In the genomic region with DNA sequence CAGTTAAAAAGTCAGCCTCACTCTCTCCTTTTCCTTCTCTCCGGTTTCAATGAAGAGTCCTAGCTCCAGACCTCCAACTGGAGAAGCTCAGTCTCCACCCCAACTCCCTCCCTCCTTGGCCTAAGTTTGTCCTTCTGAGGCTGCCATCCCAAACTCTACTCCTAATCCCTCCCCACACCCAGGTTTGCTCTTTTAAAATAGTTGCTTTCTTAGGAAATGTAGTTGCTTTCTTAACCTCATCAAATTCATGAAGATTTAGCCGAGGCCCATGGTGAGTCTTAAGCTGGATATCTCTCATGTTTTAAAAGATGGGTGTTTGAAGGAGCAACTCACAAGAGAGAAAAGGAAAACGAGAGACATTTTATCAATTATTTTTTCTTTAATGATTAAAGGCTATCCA, we compare ENCODE assay signal across 1 cellular context.
TF ChIP-seq lines count a peak whose summit lies in the region.

No MANE protein-coding gene starts in this region.

TF ChIP-seq in HepG2, 621 proteins besides CTCF, POLR2A, EP300 and RAD21 (continued from another document and continues in another):
- TF ChIP-seq, protein P1, sequence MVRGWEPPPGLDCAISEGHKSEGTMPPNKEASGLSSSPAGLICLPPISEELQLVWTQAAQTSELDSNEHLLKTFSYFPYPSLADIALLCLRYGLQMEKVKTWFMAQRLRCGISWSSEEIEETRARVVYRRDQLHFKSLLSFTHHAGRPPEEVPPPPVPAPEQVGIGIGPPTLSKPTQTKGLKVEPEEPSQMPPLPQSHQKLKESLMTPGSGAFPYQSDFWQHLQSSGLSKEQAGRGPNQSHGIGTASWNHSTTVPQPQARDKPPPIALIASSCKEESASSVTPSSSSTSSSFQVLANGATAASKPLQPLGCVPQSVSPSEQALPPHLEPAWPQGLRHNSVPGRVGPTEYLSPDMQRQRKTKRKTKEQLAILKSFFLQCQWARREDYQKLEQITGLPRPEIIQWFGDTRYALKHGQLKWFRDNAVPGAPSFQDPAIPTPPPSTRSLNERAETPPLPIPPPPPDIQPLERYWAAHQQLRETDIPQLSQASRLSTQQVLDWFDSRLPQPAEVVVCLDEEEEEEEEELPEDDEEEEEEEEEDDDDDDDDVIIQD (CRISPR knock-in tag; IDR thresholded peaks at IDR 0.05; ENCODE audit: low read depth), result 0 out of 2 replicates have a peak, but pooled peaks have one; percentile 58
- TF ChIP-seq ZNF790 (CRISPR knock-in tag; IDR thresholded peaks at IDR 0.05; ENCODE audit: borderline replicate concordance) (no peak), ISX (CRISPR knock-in tag; conservative IDR thresholded peaks at IDR 0.05) (no peak), XRCC5 (optimal IDR thresholded peaks at IDR 0.05; ENCODE audit: low read length) (no peak), KLF16 (CRISPR knock-in tag; IDR thresholded peaks at IDR 0.05) (peak in 1 of 2 experiments; percentile 50; a peak in 2 of 4 replicates), KDM5A (IDR thresholded peaks at IDR 0.05; ENCODE audit: borderline replicate concordance, low read length) (peak; percentile 83; the same call in 1 of the 2 replicates), ZSCAN21 (CRISPR knock-in tag; IDR thresholded peaks at IDR 0.05; ENCODE audit: borderline replicate concordance) (no peak), MAZ (IDR thresholded peaks at IDR 0.05; ENCODE audit: borderline replicate concordance, low read depth, low read length) (peak; percentile 85), MAZ (CRISPR knock-in tag; IDR thresholded peaks at IDR 0.05; ENCODE audit: low read depth) (no peak), ZNF552 (CRISPR knock-in tag; IDR thresholded peaks at IDR 0.05; ENCODE audit: borderline replicate concordance) (no peak), SALL1 (CRISPR knock-in tag; IDR thresholded peaks at IDR 0.05) (no peak), MXD4 (CRISPR knock-in tag; IDR thresholded peaks at IDR 0.05) (0 out of 2 replicates have a peak, but pooled peaks have one; percentile 74), ZNF335 (CRISPR knock-in tag; IDR thresholded peaks at IDR 0.05) (no peak), SMC3 (IDR thresholded peaks at IDR 0.05; ENCODE audit: low read length) (no peak), ZNF644 (CRISPR knock-in tag; IDR thresholded peaks at IDR 0.05; ENCODE audit: low read depth) (peak; percentile 51), ZBTB8A (CRISPR knock-in tag; IDR thresholded peaks at IDR 0.05; ENCODE audit: borderline replicate concordance, low read depth) (no peak), POLR2G (IDR thresholded peaks at IDR 0.05; ENCODE audit: low read depth, low read length) (peak; percentile 67), IKZF1 (IDR thresholded peaks at IDR 0.05) (no peak), SP140L (CRISPR knock-in tag; IDR thresholded peaks at IDR 0.05; ENCODE audit: borderline replicate concordance) (peak; percentile 46; the same call in 1 of the 2 replicates), TARDBP (CRISPR knock-in tag; IDR thresholded peaks at IDR 0.05) (0 out of 2 replicates have a peak, but pooled peaks have one; percentile 51), SOX5 (CRISPR knock-in tag; IDR thresholded peaks at IDR 0.05; ENCODE audit: borderline replicate concordance) (peak; percentile 14; the same call in 1 of the 2 replicates), PITX1 (CRISPR knock-in tag; IDR thresholded peaks at IDR 0.05) (peak; percentile 87; the same call in 1 of the 2 replicates), ZNF761 (CRISPR knock-in tag; conservative IDR thresholded peaks at IDR 0.05) (0 out of 2 replicates have a peak, but pooled peaks have one; percentile 51), ZNF570 (CRISPR knock-in tag; IDR thresholded peaks at IDR 0.05; ENCODE audit: borderline replicate concordance) (no peak), CAMTA2 (CRISPR knock-in tag; IDR thresholded peaks at IDR 0.05; ENCODE audit: borderline replicate concordance) (no peak)
- TF ChIP-seq, protein P2, sequence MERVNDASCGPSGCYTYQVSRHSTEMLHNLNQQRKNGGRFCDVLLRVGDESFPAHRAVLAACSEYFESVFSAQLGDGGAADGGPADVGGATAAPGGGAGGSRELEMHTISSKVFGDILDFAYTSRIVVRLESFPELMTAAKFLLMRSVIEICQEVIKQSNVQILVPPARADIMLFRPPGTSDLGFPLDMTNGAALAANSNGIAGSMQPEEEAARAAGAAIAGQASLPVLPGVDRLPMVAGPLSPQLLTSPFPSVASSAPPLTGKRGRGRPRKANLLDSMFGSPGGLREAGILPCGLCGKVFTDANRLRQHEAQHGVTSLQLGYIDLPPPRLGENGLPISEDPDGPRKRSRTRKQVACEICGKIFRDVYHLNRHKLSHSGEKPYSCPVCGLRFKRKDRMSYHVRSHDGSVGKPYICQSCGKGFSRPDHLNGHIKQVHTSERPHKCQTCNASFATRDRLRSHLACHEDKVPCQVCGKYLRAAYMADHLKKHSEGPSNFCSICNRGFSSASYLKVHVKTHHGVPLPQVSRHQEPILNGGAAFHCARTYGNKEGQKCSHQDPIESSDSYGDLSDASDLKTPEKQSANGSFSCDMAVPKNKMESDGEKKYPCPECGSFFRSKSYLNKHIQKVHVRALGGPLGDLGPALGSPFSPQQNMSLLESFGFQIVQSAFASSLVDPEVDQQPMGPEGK (CRISPR knock-in tag; IDR thresholded peaks at IDR 0.05), result peak; percentile 78
- TF ChIP-seq, protein P3, sequence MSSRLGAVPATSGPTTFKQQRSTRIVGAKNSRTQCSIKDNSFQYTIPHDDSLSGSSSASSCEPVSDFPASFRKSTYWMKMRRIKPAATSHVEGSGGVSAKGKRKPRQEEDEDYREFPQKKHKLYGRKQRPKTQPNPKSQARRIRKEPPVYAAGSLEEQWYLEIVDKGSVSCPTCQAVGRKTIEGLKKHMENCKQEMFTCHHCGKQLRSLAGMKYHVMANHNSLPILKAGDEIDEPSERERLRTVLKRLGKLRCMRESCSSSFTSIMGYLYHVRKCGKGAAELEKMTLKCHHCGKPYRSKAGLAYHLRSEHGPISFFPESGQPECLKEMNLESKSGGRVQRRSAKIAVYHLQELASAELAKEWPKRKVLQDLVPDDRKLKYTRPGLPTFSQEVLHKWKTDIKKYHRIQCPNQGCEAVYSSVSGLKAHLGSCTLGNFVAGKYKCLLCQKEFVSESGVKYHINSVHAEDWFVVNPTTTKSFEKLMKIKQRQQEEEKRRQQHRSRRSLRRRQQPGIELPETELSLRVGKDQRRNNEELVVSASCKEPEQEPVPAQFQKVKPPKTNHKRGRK (CRISPR knock-in tag; IDR thresholded peaks at IDR 0.05), result no peak
- TF ChIP-seq, protein P4, sequence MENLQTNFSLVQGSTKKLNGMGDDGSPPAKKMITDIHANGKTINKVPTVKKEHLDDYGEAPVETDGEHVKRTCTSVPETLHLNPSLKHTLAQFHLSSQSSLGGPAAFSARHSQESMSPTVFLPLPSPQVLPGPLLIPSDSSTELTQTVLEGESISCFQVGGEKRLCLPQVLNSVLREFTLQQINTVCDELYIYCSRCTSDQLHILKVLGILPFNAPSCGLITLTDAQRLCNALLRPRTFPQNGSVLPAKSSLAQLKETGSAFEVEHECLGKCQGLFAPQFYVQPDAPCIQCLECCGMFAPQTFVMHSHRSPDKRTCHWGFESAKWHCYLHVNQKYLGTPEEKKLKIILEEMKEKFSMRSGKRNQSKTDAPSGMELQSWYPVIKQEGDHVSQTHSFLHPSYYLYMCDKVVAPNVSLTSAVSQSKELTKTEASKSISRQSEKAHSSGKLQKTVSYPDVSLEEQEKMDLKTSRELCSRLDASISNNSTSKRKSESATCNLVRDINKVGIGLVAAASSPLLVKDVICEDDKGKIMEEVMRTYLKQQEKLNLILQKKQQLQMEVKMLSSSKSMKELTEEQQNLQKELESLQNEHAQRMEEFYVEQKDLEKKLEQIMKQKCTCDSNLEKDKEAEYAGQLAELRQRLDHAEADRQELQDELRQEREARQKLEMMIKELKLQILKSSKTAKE (CRISPR knock-in tag; IDR thresholded peaks at IDR 0.05; ENCODE audit: borderline replicate concordance), result no peak
- TF ChIP-seq, protein P5, sequence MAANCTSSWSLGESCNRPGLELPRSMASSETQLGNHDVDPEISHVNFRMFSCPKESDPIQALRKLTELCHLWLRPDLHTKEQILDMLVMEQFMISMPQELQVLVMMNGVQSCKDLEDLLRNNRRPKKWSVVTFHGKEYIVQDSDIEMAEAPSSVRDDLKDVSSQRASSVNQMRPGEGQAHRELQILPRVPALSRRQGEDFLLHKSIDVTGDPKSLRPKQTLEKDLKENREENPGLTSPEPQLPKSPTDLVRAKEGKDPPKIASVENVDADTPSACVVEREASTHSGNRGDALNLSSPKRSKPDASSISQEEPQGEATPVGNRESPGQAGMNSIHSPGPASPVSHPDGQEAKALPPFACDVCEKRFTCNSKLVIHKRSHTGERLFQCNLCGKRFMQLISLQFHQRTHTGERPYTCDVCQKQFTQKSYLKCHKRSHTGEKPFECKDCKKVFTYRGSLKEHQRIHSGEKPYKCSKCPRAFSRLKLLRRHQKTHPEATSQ (CRISPR knock-in tag; IDR thresholded peaks at IDR 0.05; ENCODE audit: borderline replicate concordance), result peak; percentile 66; the same call in 1 of the 2 replicates
- TF ChIP-seq, protein P6, sequence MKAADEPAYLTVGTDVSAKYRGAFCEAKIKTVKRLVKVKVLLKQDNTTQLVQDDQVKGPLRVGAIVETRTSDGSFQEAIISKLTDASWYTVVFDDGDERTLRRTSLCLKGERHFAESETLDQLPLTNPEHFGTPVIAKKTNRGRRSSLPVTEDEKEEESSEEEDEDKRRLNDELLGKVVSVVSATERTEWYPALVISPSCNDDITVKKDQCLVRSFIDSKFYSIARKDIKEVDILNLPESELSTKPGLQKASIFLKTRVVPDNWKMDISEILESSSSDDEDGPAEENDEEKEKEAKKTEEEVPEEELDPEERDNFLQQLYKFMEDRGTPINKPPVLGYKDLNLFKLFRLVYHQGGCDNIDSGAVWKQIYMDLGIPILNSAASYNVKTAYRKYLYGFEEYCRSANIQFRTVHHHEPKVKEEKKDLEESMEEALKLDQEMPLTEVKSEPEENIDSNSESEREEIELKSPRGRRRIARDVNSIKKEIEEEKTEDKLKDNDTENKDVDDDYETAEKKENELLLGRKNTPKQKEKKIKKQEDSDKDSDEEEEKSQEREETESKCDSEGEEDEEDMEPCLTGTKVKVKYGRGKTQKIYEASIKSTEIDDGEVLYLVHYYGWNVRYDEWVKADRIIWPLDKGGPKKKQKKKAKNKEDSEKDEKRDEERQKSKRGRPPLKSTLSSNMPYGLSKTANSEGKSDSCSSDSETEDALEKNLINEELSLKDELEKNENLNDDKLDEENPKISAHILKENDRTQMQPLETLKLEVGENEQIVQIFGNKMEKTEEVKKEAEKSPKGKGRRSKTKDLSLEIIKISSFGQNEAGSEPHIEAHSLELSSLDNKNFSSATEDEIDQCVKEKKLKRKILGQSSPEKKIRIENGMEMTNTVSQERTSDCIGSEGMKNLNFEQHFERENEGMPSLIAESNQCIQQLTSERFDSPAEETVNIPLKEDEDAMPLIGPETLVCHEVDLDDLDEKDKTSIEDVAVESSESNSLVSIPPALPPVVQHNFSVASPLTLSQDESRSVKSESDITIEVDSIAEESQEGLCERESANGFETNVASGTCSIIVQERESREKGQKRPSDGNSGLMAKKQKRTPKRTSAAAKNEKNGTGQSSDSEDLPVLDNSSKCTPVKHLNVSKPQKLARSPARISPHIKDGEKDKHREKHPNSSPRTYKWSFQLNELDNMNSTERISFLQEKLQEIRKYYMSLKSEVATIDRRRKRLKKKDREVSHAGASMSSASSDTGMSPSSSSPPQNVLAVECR (CRISPR knock-in tag; IDR thresholded peaks at IDR 0.05; ENCODE audit: borderline replicate concordance), result peak; percentile 28; the same call in 1 of the 2 replicates
- TF ChIP-seq, protein P7, sequence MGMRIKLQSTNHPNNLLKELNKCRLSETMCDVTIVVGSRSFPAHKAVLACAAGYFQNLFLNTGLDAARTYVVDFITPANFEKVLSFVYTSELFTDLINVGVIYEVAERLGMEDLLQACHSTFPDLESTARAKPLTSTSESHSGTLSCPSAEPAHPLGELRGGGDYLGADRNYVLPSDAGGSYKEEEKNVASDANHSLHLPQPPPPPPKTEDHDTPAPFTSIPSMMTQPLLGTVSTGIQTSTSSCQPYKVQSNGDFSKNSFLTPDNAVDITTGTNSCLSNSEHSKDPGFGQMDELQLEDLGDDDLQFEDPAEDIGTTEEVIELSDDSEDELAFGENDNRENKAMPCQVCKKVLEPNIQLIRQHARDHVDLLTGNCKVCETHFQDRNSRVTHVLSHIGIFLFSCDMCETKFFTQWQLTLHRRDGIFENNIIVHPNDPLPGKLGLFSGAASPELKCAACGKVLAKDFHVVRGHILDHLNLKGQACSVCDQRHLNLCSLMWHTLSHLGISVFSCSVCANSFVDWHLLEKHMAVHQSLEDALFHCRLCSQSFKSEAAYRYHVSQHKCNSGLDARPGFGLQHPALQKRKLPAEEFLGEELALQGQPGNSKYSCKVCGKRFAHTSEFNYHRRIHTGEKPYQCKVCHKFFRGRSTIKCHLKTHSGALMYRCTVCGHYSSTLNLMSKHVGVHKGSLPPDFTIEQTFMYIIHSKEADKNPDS (CRISPR knock-in tag; IDR thresholded peaks at IDR 0.05), result no peak
- TF ChIP-seq, protein P8, sequence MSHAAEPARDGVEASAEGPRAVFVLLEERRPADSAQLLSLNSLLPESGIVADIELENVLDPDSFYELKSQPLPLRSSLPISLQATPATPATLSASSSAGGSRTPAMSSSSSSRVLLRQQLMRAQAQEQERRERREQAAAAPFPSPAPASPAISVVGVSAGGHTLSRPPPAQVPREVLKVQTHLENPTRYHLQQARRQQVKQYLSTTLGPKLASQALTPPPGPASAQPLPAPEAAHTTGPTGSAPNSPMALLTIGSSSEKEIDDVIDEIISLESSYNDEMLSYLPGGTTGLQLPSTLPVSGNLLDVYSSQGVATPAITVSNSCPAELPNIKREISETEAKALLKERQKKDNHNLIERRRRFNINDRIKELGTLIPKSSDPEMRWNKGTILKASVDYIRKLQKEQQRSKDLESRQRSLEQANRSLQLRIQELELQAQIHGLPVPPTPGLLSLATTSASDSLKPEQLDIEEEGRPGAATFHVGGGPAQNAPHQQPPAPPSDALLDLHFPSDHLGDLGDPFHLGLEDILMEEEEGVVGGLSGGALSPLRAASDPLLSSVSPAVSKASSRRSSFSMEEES (CRISPR knock-in tag; IDR thresholded peaks at IDR 0.05), result no peak
- TF ChIP-seq, protein P9, sequence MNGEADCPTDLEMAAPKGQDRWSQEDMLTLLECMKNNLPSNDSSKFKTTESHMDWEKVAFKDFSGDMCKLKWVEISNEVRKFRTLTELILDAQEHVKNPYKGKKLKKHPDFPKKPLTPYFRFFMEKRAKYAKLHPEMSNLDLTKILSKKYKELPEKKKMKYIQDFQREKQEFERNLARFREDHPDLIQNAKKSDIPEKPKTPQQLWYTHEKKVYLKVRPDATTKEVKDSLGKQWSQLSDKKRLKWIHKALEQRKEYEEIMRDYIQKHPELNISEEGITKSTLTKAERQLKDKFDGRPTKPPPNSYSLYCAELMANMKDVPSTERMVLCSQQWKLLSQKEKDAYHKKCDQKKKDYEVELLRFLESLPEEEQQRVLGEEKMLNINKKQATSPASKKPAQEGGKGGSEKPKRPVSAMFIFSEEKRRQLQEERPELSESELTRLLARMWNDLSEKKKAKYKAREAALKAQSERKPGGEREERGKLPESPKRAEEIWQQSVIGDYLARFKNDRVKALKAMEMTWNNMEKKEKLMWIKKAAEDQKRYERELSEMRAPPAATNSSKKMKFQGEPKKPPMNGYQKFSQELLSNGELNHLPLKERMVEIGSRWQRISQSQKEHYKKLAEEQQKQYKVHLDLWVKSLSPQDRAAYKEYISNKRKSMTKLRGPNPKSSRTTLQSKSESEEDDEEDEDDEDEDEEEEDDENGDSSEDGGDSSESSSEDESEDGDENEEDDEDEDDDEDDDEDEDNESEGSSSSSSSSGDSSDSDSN (CRISPR knock-in tag; IDR thresholded peaks at IDR 0.05), result no peak
- TF ChIP-seq, protein P10, sequence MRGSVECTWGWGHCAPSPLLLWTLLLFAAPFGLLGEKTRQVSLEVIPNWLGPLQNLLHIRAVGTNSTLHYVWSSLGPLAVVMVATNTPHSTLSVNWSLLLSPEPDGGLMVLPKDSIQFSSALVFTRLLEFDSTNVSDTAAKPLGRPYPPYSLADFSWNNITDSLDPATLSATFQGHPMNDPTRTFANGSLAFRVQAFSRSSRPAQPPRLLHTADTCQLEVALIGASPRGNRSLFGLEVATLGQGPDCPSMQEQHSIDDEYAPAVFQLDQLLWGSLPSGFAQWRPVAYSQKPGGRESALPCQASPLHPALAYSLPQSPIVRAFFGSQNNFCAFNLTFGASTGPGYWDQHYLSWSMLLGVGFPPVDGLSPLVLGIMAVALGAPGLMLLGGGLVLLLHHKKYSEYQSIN (CRISPR knock-in tag; IDR thresholded peaks at IDR 0.05; ENCODE audit: borderline replicate concordance), result no peak
